Comparison of ENCODE assay signal across 8 cellular contexts in the genomic region with DNA sequence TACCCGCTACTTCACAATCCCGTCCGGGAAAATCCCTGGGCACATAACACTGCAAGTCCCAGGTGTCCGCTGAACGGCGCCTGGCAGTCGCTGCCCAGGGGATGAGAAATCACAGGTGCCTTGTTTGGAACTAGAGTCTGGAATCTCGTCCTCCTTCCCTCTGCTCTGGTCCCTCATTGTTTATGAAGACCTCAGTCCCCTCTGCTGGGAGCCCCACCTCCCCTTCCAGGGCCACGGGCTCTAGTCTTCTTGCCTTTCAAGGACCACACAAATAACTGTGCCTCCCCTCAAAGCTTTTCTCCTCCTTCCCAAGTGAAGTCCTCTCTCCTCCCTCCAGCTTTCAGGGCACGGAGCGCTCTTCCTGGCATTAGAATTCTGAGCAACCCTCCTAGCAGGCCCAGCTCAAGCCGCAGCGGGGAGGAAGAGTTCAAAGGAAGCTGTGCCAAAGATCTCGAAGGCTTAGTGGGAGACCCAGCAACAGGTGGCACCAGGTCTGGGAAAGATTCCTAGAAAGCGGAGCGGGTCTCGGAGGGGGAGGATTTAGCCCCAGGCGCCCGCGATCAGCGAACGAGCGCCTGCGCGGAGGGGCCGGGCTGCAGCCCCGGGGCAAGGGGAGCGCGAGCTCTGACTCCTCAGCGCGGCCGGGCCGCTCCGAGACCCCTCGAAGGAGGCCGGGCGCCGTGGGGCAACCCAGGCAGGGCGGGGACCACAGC. TPM values are rescaled to one million over a fixed set of nuclear protein-coding genes. Genes with fewer than 3 reads are reported as not detected.
DNase-seq lines count a peak whose midpoint lies in the region; ATAC-seq lines count a peak whose summit lies in the region.
"Not testable (repeated sequence)": the region's sequence is repeated elsewhere in the genome, so short reads cannot be mapped to it uniquely, and the experiment has no call there.

No MANE protein-coding gene starts in this region.

- H3K4me3 ChIP-seq in mononuclear cell (ENCODE audit: low read length) = peak overlapping the region; percentile 76

- not testable (repeated sequence) for H3K27me3 ChIP-seq in mononuclear cell (ENCODE audit: insufficient read depth, low read length)

- H3K9me3 ChIP-seq in mononuclear cell (ENCODE audit: low read depth, low read length) = not testable (repeated sequence)

- ATAC-seq in GM21381 (IDR thresholded peaks at IDR 0.05; ENCODE audit: unreplicated experiment) = peak; percentile 13
- ATAC-seq in HG03457 (IDR thresholded peaks at IDR 0.05; ENCODE audit: unreplicated experiment) = peak; percentile 3

- peaks cover 24% of the 10 kb centered on the region for H3K4me1 ChIP-seq in mononuclear cell (ENCODE audit: insufficient read depth, low read length)

- DNase-seq in CMK (ENCODE audit: low read depth) = peak; percentile 11
- peak; percentile 56 for DNase-seq in OCI-M1 (lab: John Stamatoyannopoulos, UW)
- DNase-seq in activated gamma-delta T cell treated with anti-CD3 and anti-CD28 coated beads, Interleukin-2, amount 50 U/mL, for 16 hours (ENCODE audit: low read depth) = peak; percentile 2
- peak; percentile 14 for DNase-seq in fibroblast of gingiva (ENCODE audit: low read depth)
- DNase-seq in stimulated activated CD4-positive, alpha-beta T cell treated with anti-CD3 and anti-CD28 coated beads, TNF-alpha, amount 100 ng/mL, for 48 hours (ENCODE audit: low read depth in 3 of 3) = peak in 2 of 3 donors; percentile 3 to 10

RNA-seq across cellular contexts. Expression of a gene that starts 0.9 kb away (rescaled TPM):
- 52.9 TPM for total RNA-seq in mononuclear cell

RNA-seq across cellular contexts. Expression of a gene that starts 30.3 kb away (rescaled TPM):
- total RNA-seq in mononuclear cell = 23.3 TPM

RNA-seq across cellular contexts. Expression of a gene that starts 31.7 kb away (rescaled TPM):
- not detected for total RNA-seq in mononuclear cell

Comparison
In these comparisons a context has a peak if more than half of its experiments do, and no peak if none do; other contexts are left out.
1. Peak in every context shown above with its lines: DNase-seq, ATAC-seq and H3K4me3 ChIP-seq.
2. DNase-seq: peak in every context shown above with its lines; median percentile 56 in OCI-M1; 14 in fibroblast of gingiva; 11 in CMK; 6 in stimulated activated CD4-positive, alpha-beta T cell treated with anti-CD3 and anti-CD28 coated beads, TNF-alpha, amount 100 ng/mL, for 48 hours; 2 in activated gamma-delta T cell treated with anti-CD3 and anti-CD28 coated beads, Interleukin-2, amount 50 U/mL, for 16 hours.